In genomic region chr7:11193888-11194287, GRCh38 we compare ENCODE assay signal across 13 cellular contexts.
DNase-seq lines count a peak whose midpoint lies in the region; ATAC-seq and TF ChIP-seq lines count a peak whose summit lies in the region.
"Had no signal": no experiment of that assay in that cellular context is flagged by ENCODE, and none has a peak within 500 bp of the region (broad histone marks: within the 10 kb centered on the region; RNA-seq: fewer than 3 reads in every experiment).

No MANE protein-coding gene starts in this region.

- CTCF ChIA-PET in activated naive CD4-positive, alpha-beta T cell treated with anti-CD3 and anti-CD28 coated beads, Interleukin-2, amount 10 ng/mL, durations not matched to agents 7 days and 5 days (lab: Charles Lee) = interaction anchor here (1.3 kb wide), 1 partner anchor 14 kb away, joined by 3 read pairs; no protein-coding TSS in a partner anchor

- ATAC-seq in HG03196 (IDR thresholded peaks at IDR 0.05; ENCODE audit: unreplicated experiment) = no peak

- DNase-seq in DMS79 treated with DMSO at 0.1 percent for 48 hours (lab: John Stamatoyannopoulos, UW) = peak; percentile 72
- no peak for DNase-seq in GM13976 (ENCODE audit: low spot score)
- no peak for DNase-seq in ACHN
- DNase-seq in activated naive CD4-positive, alpha-beta T cell treated with anti-CD3 and anti-CD28 coated beads, Interleukin-2, amount 10 ng/mL, durations not matched to agents 7 days and 5 days = no peak
- DNase-seq: activated CD4-positive, alpha-beta T cell treated with anti-CD3 and anti-CD28 coated beads, Interleukin-2, amount 50 U/mL, for 4 hours; NCI-H2081 treated with DMSO at 0.1 percent for 48 hours; PC-9; T-helper 2 cell had no signal

- H3K9ac ChIP-seq in mucosa of stomach (ENCODE audit: low read length) = peak overlapping the region; percentile 52
- H3K9ac ChIP-seq: KMS-11 had no signal

- peak overlapping the region in 3 of 5 experiments; percentile 19 to 77 (median 24) for H3K27ac Mint-ChIP-seq in brain
- H3K27ac Mint-ChIP-seq in activated naive CD4-positive, alpha-beta T cell treated with anti-CD3 and anti-CD28 coated beads, Interleukin-2, amount 10 ng/mL, durations not matched to agents 7 days and 5 days = no peak overlapping the region

- no peaks in the 10 kb centered on the region for H3K9me3 ChIP-seq in mucosa of stomach (ENCODE audit: control insufficient read depth, low read length)

- no peak for TF ChIP-seq CTCF in 22Rv1 (IDR thresholded peaks at IDR 0.05)
- no peak for TF ChIP-seq CTCF in brain (conservative IDR thresholded peaks at IDR 0.05)
- no peak for TF ChIP-seq CTCF in GM13976 (IDR thresholded peaks at IDR 0.05; ENCODE audit: borderline replicate concordance, control extremely low read depth, extremely low read depth, insufficient read depth, missing control alignments)

- peaks cover 37% of the 10 kb centered on the region for H3K4me1 Mint-ChIP-seq in brain
- H3K4me1 Mint-ChIP-seq in activated naive CD4-positive, alpha-beta T cell treated with anti-CD3 and anti-CD28 coated beads, Interleukin-2, amount 10 ng/mL, durations not matched to agents 7 days and 5 days = no peaks in the 10 kb centered on the region

- peak overlapping the region in 2 of 5 experiments; percentile 66 to 79 for H3K4me3 Mint-ChIP-seq in brain
- H3K4me3 Mint-ChIP-seq in activated naive CD4-positive, alpha-beta T cell treated with anti-CD3 and anti-CD28 coated beads, Interleukin-2, amount 10 ng/mL, durations not matched to agents 7 days and 5 days = no peak overlapping the region

- H3K27me3 Mint-ChIP-seq in brain = peaks cover 4% of the 10 kb centered on the region
- peaks cover 18% of the 10 kb centered on the region for H3K27me3 Mint-ChIP-seq in activated naive CD4-positive, alpha-beta T cell treated with anti-CD3 and anti-CD28 coated beads, Interleukin-2, amount 10 ng/mL, durations not matched to agents 7 days and 5 days

- peak overlapping the region; percentile 52 for H3K27ac ChIP-seq in 22Rv1
- H3K27ac ChIP-seq: KMS-11, PC-9 had no signal

- H3K36me3 Mint-ChIP-seq in brain = no peaks in the 10 kb centered on the region
- H3K36me3 Mint-ChIP-seq in activated naive CD4-positive, alpha-beta T cell treated with anti-CD3 and anti-CD28 coated beads, Interleukin-2, amount 10 ng/mL, durations not matched to agents 7 days and 5 days = no peaks in the 10 kb centered on the region

- H3K36me3 ChIP-seq in mucosa of stomach (ENCODE audit: control insufficient read depth, insufficient read depth, low read length) = no peaks in the 10 kb centered on the region

- H3K4me3 ChIP-seq in mucosa of stomach (ENCODE audit: low read length) = no peak overlapping the region
- H3K4me3 ChIP-seq: PC-9 had no signal

- H3K9me3 Mint-ChIP-seq in brain = no peaks in the 10 kb centered on the region
- no peaks in the 10 kb centered on the region for H3K9me3 Mint-ChIP-seq in activated naive CD4-positive, alpha-beta T cell treated with anti-CD3 and anti-CD28 coated beads, Interleukin-2, amount 10 ng/mL, durations not matched to agents 7 days and 5 days

- in situ Hi-C loops in GM13976 (cut with MboI; ENCODE audit: low sequenced_read_pairs, unreplicated experiment) = no loop called here
- in situ Hi-C loops in ACHN (cut with HindIII; ENCODE audit: low pct_ligation_motif_present, low pct_unique_long_range_greater_than_20kb, low sequenced_read_pairs) = no loop called here

- no peaks in the 10 kb centered on the region for H3K27me3 ChIP-seq in mucosa of stomach (ENCODE audit: control insufficient read depth, insufficient read depth, low read length)

- peaks cover 12% of the 10 kb centered on the region for H3K4me1 ChIP-seq in mucosa of stomach (ENCODE audit: control insufficient read depth, insufficient read depth, low read length)
